In the genomic region with DNA sequence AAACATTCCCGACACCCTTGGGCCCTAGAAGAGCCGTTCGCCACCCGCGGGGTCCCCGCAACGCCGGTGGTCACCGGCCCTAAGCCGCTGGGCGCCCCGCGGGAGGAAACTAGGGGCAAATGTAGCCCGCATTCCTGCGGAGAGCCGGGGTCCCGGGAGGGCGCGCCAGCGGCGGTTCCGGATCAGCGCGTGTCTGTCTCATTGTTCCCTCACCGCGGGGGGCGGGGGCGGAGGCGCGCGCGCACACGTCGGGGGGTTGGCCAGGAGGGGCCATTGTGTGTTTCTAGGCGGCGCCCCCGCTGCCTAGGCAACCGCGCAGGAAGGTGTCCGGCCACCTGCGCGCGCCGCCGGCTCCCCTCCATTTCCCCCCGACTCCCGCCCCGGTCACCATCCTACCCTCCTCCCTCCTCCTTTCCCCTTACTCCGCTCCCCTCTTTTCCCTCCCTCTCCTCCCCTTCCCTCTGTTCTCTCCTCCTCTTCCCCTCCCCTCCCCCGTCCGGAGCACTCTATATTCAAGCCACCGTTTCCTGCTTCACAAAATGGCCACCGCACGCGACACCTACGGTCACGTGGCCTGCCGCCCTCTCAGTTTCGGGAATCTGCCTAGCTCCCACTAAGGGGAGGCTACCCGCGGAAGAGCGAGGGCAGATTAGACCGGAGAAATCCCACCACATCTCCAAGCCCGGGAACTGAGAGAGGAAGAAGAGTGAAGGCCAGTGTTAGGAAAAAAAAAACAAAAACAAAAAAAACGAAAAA, we compare ENCODE assay signal across 8 cellular contexts. TPM values are rescaled to one million over a fixed set of nuclear protein-coding genes. Genes with fewer than 3 reads are reported as not detected.
DNase-seq lines count a peak whose midpoint lies in the region; ATAC-seq and TF ChIP-seq lines count a peak whose summit lies in the region.

No MANE protein-coding gene starts in this region.

- intact Hi-C loops in colonic mucosa (cut with DNase I) (no loop called here), left colon (cut with DNase I, micrococcal nuclease) (no loop called here)

- H3K9ac ChIP-seq in colonic mucosa (ENCODE audit: low read depth in 2 of 2, low read length in 2 of 2) = peak overlapping the region; percentile 100

- TF ChIP-seq CTCF in AG09309 (IDR thresholded peaks at IDR 0.05; ENCODE audit: control insufficient read depth, insufficient read depth, low read depth, low read length, missing control alignments) (no peak), colonic mucosa (IDR thresholded peaks at IDR 0.05) (no peak)

- ATAC-seq in GM19043 (IDR thresholded peaks at IDR 0.05; ENCODE audit: low read depth, unreplicated experiment) (peak; percentile 44), HG03439 (IDR thresholded peaks at IDR 0.05; ENCODE audit: unreplicated experiment) (peak; percentile 49), left colon (peak; percentile 66)

- H3K27ac ChIP-seq in colonic mucosa = peak overlapping the region; percentile 92

- H3K9me3 ChIP-seq in colonic mucosa = no peaks in the 10 kb centered on the region

- H3K27me3 ChIP-seq in colonic mucosa = no peaks in the 10 kb centered on the region

- H3K4me1 ChIP-seq in colonic mucosa = peaks cover 6% of the 10 kb centered on the region

- no peaks in the 10 kb centered on the region for H3K36me3 ChIP-seq in colonic mucosa

- DNase-seq in AG09309 (ENCODE audit: low read depth) (peak; percentile 46), NCI-H510A (lab: John Stamatoyannopoulos, UW) (peak; percentile 93), colonic mucosa (peak; percentile 91), left colon (peak; percentile 89 to 93)
- peak; percentile 89 for DNase-seq in activated CD4-positive, alpha-beta T cell treated with anti-CD3 and anti-CD28 coated beads for 48 hours
- peak; percentile 85 for DNase-seq in stimulated activated CD4-positive, alpha-beta T cell treated with anti-CD3 and anti-CD28 coated beads, Interleukin-1b, Interleukin-23, amount 100 ng/mL, for 48 hours

- peak overlapping the region; percentile 90 for H3K4me3 ChIP-seq in AG09309 (ENCODE audit: control insufficient read depth, low read depth, low read length)
- peak overlapping the region; percentile 80 for H3K4me3 ChIP-seq in colonic mucosa

RNA-seq across cellular contexts. Expression of gene DDX3X, which starts 0.8 kb away (rescaled TPM):
- total RNA-seq in colonic mucosa = 100 to 1,000 TPM; 192 to 318 TPM
- 100 to 1,000 TPM; 277 to 302 TPM for total RNA-seq in left colon

Comparison
In these comparisons a context has a peak if more than half of its experiments do, and no peak if none do; other contexts are left out.
1. Peak in every context shown above with its lines: DNase-seq, ATAC-seq, H3K4me3 ChIP-seq and H3K27ac ChIP-seq.